ENCODE assay signal across 19 cellular contexts in genomic region chr11:20056109-20057054, GRCh38.
DNase-seq lines count a peak whose midpoint lies in the region; ATAC-seq and TF ChIP-seq lines count a peak whose summit lies in the region.
"Had no signal": no experiment of that assay in that cellular context is flagged by ENCODE, and none has a peak within 500 bp of the region (broad histone marks: within the 10 kb centered on the region; RNA-seq: fewer than 3 reads in every experiment).

No MANE protein-coding gene starts in this region.

- peak; percentile 58 to 84 (median 76) for ATAC-seq in psoas muscle
- no peak for ATAC-seq in stimulated activated memory B cell treated with anti-CD40 and anti-IgM and Interleukin-4, amounts not matched to agents 10 μg/mL and 1 μg/mL and 100 μg/mL, for 72 hours
- ATAC-seq: natural killer cell, T-helper 17 cell had no signal

- H3K4me3 ChIP-seq in ascending aorta (no peak overlapping the region), psoas muscle (no peak overlapping the region)
- H3K4me3 ChIP-seq: spleen had no signal

- H3K27ac ChIP-seq in ascending aorta, result peak overlapping the region; percentile 23 to 44
- H3K27ac ChIP-seq in psoas muscle, result peak overlapping the region; percentile 70
- H3K27ac ChIP-seq: spleen had no signal

- intact Hi-C loops in ascending aorta (cut with DNase I), result no loop called here
- intact Hi-C loops in psoas muscle (cut with DNase I), result loop anchor here in 1 of 2 donors (10.0 kb wide), 2 partner anchors 62 to 102 kb away; no protein-coding TSS in a partner anchor

- no peaks in the 10 kb centered on the region for H3K9me3 ChIP-seq in ascending aorta
- H3K9me3 ChIP-seq in psoas muscle, result no peaks in the 10 kb centered on the region
- H3K9me3 ChIP-seq: Caco-2, spleen had no signal

- DNase-seq in DMS79 (lab: John Stamatoyannopoulos, UW) (peak; percentile 47), ascending aorta (ENCODE audit: low spot score in 2 of 2) (peak in 1 of 2 donors; percentile 82), globus pallidus (ENCODE audit: low spot score) (peak; percentile 31), psoas muscle (peak; percentile 30 to 80), SW 1271 (lab: John Stamatoyannopoulos, UW) (no peak), islet precursor cell (no peak), epidermal melanocyte (ENCODE audit: insufficient read length, low spot score) (no peak)
- DNase-seq: ACHN; activated CD4-positive, alpha-beta T cell treated with anti-CD3 and anti-CD28 coated beads for 4 hours; activated T-cell treated with anti-CD3 and anti-CD28 coated beads, Interleukin-2, amount 50 U/mL, for 48 hours; Caco-2; dermis blood vessel endothelial cell; H9; natural killer cell; NCI-H345; OCI-M1; spleen; T-helper 17 cell had no signal

- H3K27me3 ChIP-seq in ascending aorta, result no peaks in the 10 kb centered on the region
- H3K27me3 ChIP-seq in psoas muscle (ENCODE audit: insufficient read depth in 3 of 3, low read length in 2 of 3), result no peaks in the 10 kb centered on the region
- H3K27me3 ChIP-seq: spleen had no signal

- H3K9me3 Mint-ChIP-seq in stimulated activated memory B cell treated with anti-CD40 and anti-IgM and Interleukin-4, amounts not matched to agents 10 μg/mL and 1 μg/mL and 100 μg/mL, for 72 hours, result no peaks in the 10 kb centered on the region
- H3K9me3 Mint-ChIP-seq: H9, natural killer cell had no signal

- no peak overlapping the region for H3K4me3 Mint-ChIP-seq in stimulated activated memory B cell treated with anti-CD40 and anti-IgM and Interleukin-4, amounts not matched to agents 10 μg/mL and 1 μg/mL and 100 μg/mL, for 72 hours
- H3K4me3 Mint-ChIP-seq: H9, natural killer cell, T-helper 17 cell had no signal

- H3K4me1 ChIP-seq in ascending aorta, result peaks cover 3 to 10% of the 10 kb centered on the region in 2 donors
- H3K4me1 ChIP-seq in psoas muscle, result peaks cover 52% of the 10 kb centered on the region
- H3K4me1 ChIP-seq: Caco-2, spleen had no signal

- H3K27me3 Mint-ChIP-seq in stimulated activated memory B cell treated with anti-CD40 and anti-IgM and Interleukin-4, amounts not matched to agents 10 μg/mL and 1 μg/mL and 100 μg/mL, for 72 hours, result no peaks in the 10 kb centered on the region

- H3K36me3 ChIP-seq in ascending aorta, result peaks cover 81 to 96% of the 10 kb centered on the region in 2 donors
- no peaks in the 10 kb centered on the region for H3K36me3 ChIP-seq in psoas muscle (ENCODE audit: insufficient read depth in 1 of 2, low read depth in 1 of 2)

- H3K36me3 Mint-ChIP-seq in stimulated activated memory B cell treated with anti-CD40 and anti-IgM and Interleukin-4, amounts not matched to agents 10 μg/mL and 1 μg/mL and 100 μg/mL, for 72 hours, result no peaks in the 10 kb centered on the region
- H3K36me3 Mint-ChIP-seq: natural killer cell had no signal

- TF ChIP-seq CTCF in ascending aorta (IDR thresholded peaks at IDR 0.05) (no peak), psoas muscle (IDR thresholded peaks at IDR 0.05) (no peak)

- WGBS in psoas muscle, 3 donors, result 59 to 68% (median 59%) methylated on average over 10 of the region's 10 CpGs

- no peak overlapping the region for H3K27ac Mint-ChIP-seq in stimulated activated memory B cell treated with anti-CD40 and anti-IgM and Interleukin-4, amounts not matched to agents 10 μg/mL and 1 μg/mL and 100 μg/mL, for 72 hours
- H3K27ac Mint-ChIP-seq: natural killer cell, T-helper 17 cell had no signal

- no peaks in the 10 kb centered on the region for H3K4me1 Mint-ChIP-seq in stimulated activated memory B cell treated with anti-CD40 and anti-IgM and Interleukin-4, amounts not matched to agents 10 μg/mL and 1 μg/mL and 100 μg/mL, for 72 hours
- H3K4me1 Mint-ChIP-seq: natural killer cell, T-helper 17 cell had no signal

Comparison
In these comparisons a context has a peak if more than half of its experiments do, and no peak if none do; other contexts are left out.
1. DNase-seq: peak in DMS79 (single experiment), globus pallidus (single experiment) and psoas muscle (2 of 2); none in SW 1271 (0 of 2), islet precursor cell (single experiment) and epidermal melanocyte (single experiment).